21 cellular contexts compared by ENCODE assay signal in the genomic region with DNA sequence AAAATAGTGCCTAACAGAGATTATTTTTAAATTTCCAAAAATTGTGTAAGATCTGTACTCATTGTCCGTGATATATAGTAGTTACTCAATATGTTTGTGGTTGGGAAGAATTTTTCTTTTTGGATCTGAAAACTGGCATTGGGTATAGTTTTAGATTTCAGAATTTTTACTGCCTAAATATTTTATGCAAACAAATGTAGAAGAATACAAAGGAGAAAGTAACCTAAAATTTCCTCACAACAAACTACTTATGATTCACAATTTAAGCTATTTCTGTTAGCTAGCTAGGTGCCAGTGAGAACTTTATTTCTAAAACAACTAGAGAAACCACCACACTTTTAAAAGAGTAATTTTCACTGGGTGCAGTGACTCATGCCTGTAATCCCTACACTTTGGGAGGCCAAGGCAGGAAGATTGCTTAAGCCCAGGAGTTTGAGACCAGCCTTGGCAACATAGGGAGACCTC. TPM values are rescaled to one million over a fixed set of nuclear protein-coding genes. Genes with fewer than 3 reads are reported as not detected.
DNase-seq lines count a peak whose midpoint lies in the region; ATAC-seq and TF ChIP-seq lines count a peak whose summit lies in the region.
"Had no signal": no experiment of that assay in that cellular context is flagged by ENCODE, and none has a peak within 500 bp of the region (broad histone marks: within the 10 kb centered on the region; RNA-seq: fewer than 3 reads in every experiment).

No MANE protein-coding gene starts in this region.

- BruUV-seq in Caco-2 (replicated peaks; lab: Mats Ljungman, UMichigan), result no TSS peak

- CTCF ChIA-PET in Caco-2 (lab: Charles Lee), result no interaction called here

- H3K4me3 ChIP-seq in Caco-2 (ENCODE audit: low read depth, low read length), result no peak overlapping the region
- H3K4me3 ChIP-seq: ovary, Peyer's patch had no signal

- H3K36me3 ChIP-seq in Caco-2 (ENCODE audit: control insufficient read depth, insufficient read depth, low read length), result no peaks in the 10 kb centered on the region
- H3K36me3 ChIP-seq: ovary, Peyer's patch had no signal

- H3K4me3 Mint-ChIP-seq in chondrocyte (ENCODE audit: unreplicated experiment) (no peak overlapping the region), Caco-2 (ENCODE audit: unreplicated experiment) (no peak overlapping the region)
- no peak overlapping the region for H3K4me3 Mint-ChIP-seq in stimulated activated naive CD8-positive, alpha-beta T cell treated with anti-CD3 and anti-CD28 coated beads, Interleukin-15, amount 100 ng/mL, for 72 hours
- H3K4me3 Mint-ChIP-seq: activated CD8-positive, alpha-beta T cell treated with anti-CD3 and anti-CD28 coated beads for 36 hours; stimulated activated memory B cell treated with anti-CD40 and anti-IgM and Interleukin-4, amounts not matched to agents 10 μg/mL and 1 μg/mL and 100 μg/mL, for 72 hours had no signal

- peaks cover 35% of the 10 kb centered on the region for H3K4me1 ChIP-seq in Caco-2

- intact Hi-C loops in Caco-2 (cut with micrococcal nuclease; ENCODE audit: unreplicated experiment), result no loop called here

- no peaks in the 10 kb centered on the region for H3K9me3 ChIP-seq in Caco-2
- H3K9me3 ChIP-seq: ovary, Peyer's patch had no signal

- no peak for ATAC-seq in stimulated activated naive CD8-positive, alpha-beta T cell treated with anti-CD3 and anti-CD28 coated beads, Interleukin-15, amount 100 ng/mL, for 72 hours
- ATAC-seq in HG03354 (IDR thresholded peaks at IDR 0.05; ENCODE audit: poor library complexity, severe bottlenecking, unreplicated experiment), result no peak
- ATAC-seq: activated CD8-positive, alpha-beta T cell treated with anti-CD3 and anti-CD28 coated beads for 36 hours; activated T-helper 17 cell treated with anti-CD3 and anti-CD28 coated beads, Interleukin-2, amount 50 U/mL, for 72 hours; stimulated activated memory B cell treated with anti-CD40 and anti-IgM and Interleukin-4, amounts not matched to agents 10 μg/mL and 1 μg/mL and 100 μg/mL, for 72 hours had no signal

- H3K27me3 Mint-ChIP-seq in chondrocyte (ENCODE audit: low read depth) (no peaks in the 10 kb centered on the region), Caco-2 (ENCODE audit: insufficient read depth, unreplicated experiment) (no peaks in the 10 kb centered on the region)
- no peaks in the 10 kb centered on the region for H3K27me3 Mint-ChIP-seq in stimulated activated naive CD8-positive, alpha-beta T cell treated with anti-CD3 and anti-CD28 coated beads, Interleukin-15, amount 100 ng/mL, for 72 hours
- H3K27me3 Mint-ChIP-seq: activated CD8-positive, alpha-beta T cell treated with anti-CD3 and anti-CD28 coated beads for 36 hours; activated T-helper 17 cell treated with anti-CD3 and anti-CD28 coated beads, Interleukin-2, amount 50 U/mL, for 72 hours; stimulated activated memory B cell treated with anti-CD40 and anti-IgM and Interleukin-4, amounts not matched to agents 10 μg/mL and 1 μg/mL and 100 μg/mL, for 72 hours had no signal

- POLR2A ChIA-PET in Caco-2 (lab: Charles Lee), result no interaction called here

- peaks cover 38% of the 10 kb centered on the region for H3K4me1 Mint-ChIP-seq in chondrocyte (ENCODE audit: low read depth)
- H3K4me1 Mint-ChIP-seq in stimulated activated naive CD8-positive, alpha-beta T cell treated with anti-CD3 and anti-CD28 coated beads, Interleukin-15, amount 100 ng/mL, for 72 hours, result peaks cover 43% of the 10 kb centered on the region
- peaks cover 25% of the 10 kb centered on the region for H3K4me1 Mint-ChIP-seq in Caco-2 (ENCODE audit: low read depth, unreplicated experiment)

- H3K27ac Mint-ChIP-seq in chondrocyte (ENCODE audit: unreplicated experiment) (peak overlapping the region; percentile 32), Caco-2 (ENCODE audit: unreplicated experiment) (no peak overlapping the region)
- peak overlapping the region in 1 of 2 donors; percentile 5 for H3K27ac Mint-ChIP-seq in stimulated activated naive CD8-positive, alpha-beta T cell treated with anti-CD3 and anti-CD28 coated beads, Interleukin-15, amount 100 ng/mL, for 72 hours
- H3K27ac Mint-ChIP-seq: activated CD8-positive, alpha-beta T cell treated with anti-CD3 and anti-CD28 coated beads for 36 hours; stimulated activated memory B cell treated with anti-CD40 and anti-IgM and Interleukin-4, amounts not matched to agents 10 μg/mL and 1 μg/mL and 100 μg/mL, for 72 hours had no signal

- TF ChIP-seq CTCF in chondrocyte (IDR thresholded peaks at IDR 0.05), result no peak
- TF ChIP-seq CTCF in Caco-2 (IDR thresholded peaks at IDR 0.05; ENCODE audit: insufficient read depth in 1 of 2, low read depth in 1 of 2, low read length in 1 of 2, severe bottlenecking in 1 of 2, unreplicated experiment in 1 of 2), result no peak

- H3K36me3 Mint-ChIP-seq in chondrocyte (ENCODE audit: low read depth) (no peaks in the 10 kb centered on the region), Caco-2 (ENCODE audit: insufficient read depth, unreplicated experiment) (no peaks in the 10 kb centered on the region)
- H3K36me3 Mint-ChIP-seq: stimulated activated memory B cell treated with anti-CD40 and anti-IgM and Interleukin-4, amounts not matched to agents 10 μg/mL and 1 μg/mL and 100 μg/mL, for 72 hours had no signal

- no peaks in the 10 kb centered on the region for H3K27me3 ChIP-seq in Caco-2 (replicated peaks; ENCODE audit: control insufficient read depth, insufficient read depth, low read length)
- H3K27me3 ChIP-seq: ovary, Peyer's patch had no signal

- no peaks in the 10 kb centered on the region for H3K9me3 Mint-ChIP-seq in chondrocyte (ENCODE audit: low read depth)
- no peaks in the 10 kb centered on the region for H3K9me3 Mint-ChIP-seq in stimulated activated naive CD8-positive, alpha-beta T cell treated with anti-CD3 and anti-CD28 coated beads, Interleukin-15, amount 100 ng/mL, for 72 hours
- no peaks in the 10 kb centered on the region for H3K9me3 Mint-ChIP-seq in Caco-2 (ENCODE audit: unreplicated experiment)
- H3K9me3 Mint-ChIP-seq: activated CD8-positive, alpha-beta T cell treated with anti-CD3 and anti-CD28 coated beads for 36 hours; activated T-helper 17 cell treated with anti-CD3 and anti-CD28 coated beads, Interleukin-2, amount 50 U/mL, for 72 hours; stimulated activated memory B cell treated with anti-CD40 and anti-IgM and Interleukin-4, amounts not matched to agents 10 μg/mL and 1 μg/mL and 100 μg/mL, for 72 hours had no signal

- DNase-seq in EH (ENCODE audit: low read depth) (peak; percentile 44), MV-4-11 (lab: John Stamatoyannopoulos, UW) (peak; percentile 41), chondrocyte (ENCODE audit: low spot score) (no peak), renal cortical epithelial cell (ENCODE audit: low read depth) (peak; percentile 57), germinal center (ENCODE audit: low spot score) (no peak), Caco-2 (no peak)
- no peak for DNase-seq in stimulated activated naive CD8-positive, alpha-beta T cell treated with anti-CD3 and anti-CD28 coated beads, Interleukin-15, amount 100 ng/mL, for 72 hours
- DNase-seq: activated CD8-positive, alpha-beta T cell treated with anti-CD3 and anti-CD28 coated beads for 36 hours; amniotic stem cell; Calu3; cortex of kidney; Karpas-422; left cardiac atrium; NCI-H2029; NCI-H526; ovary; Peyer's patch; SW 1271 had no signal

RNA-seq across cellular contexts. Expression of a gene that starts 38.8 kb away (rescaled TPM):
- total RNA-seq in chondrocyte (9.2 to 12.2 TPM (median 9.5 TPM) in 3 replicates), renal cortical epithelial cell (16.0 and 47.8 TPM in 2 replicates), Caco-2 (2022) (21.9 and 25.3 TPM in 2 replicates)

RNA-seq across cellular contexts. Expression of a gene that starts 39.5 kb away (rescaled TPM):
- total RNA-seq in chondrocyte, result 14.0 to 18.3 TPM (median 16.6 TPM) in 3 replicates
- total RNA-seq in renal cortical epithelial cell, result 17.2 and 20.1 TPM in 2 replicates
- total RNA-seq in Caco-2 (2022), result 11.0 and 12.7 TPM in 2 replicates

Comparison
In these comparisons a context has a peak if more than half of its experiments do, and no peak if none do; other contexts are left out.
1. DNase-seq: peak in EH (single experiment), MV-4-11 (single experiment) and renal cortical epithelial cell (single experiment); none in chondrocyte (single experiment), stimulated activated naive CD8-positive, alpha-beta T cell treated with anti-CD3 and anti-CD28 coated beads, Interleukin-15, amount 100 ng/mL, for 72 hours (0 of 2), germinal center (single experiment) and Caco-2 (0 of 2).